Comparison of ENCODE assay signal across 8 cellular contexts in the genomic region with DNA sequence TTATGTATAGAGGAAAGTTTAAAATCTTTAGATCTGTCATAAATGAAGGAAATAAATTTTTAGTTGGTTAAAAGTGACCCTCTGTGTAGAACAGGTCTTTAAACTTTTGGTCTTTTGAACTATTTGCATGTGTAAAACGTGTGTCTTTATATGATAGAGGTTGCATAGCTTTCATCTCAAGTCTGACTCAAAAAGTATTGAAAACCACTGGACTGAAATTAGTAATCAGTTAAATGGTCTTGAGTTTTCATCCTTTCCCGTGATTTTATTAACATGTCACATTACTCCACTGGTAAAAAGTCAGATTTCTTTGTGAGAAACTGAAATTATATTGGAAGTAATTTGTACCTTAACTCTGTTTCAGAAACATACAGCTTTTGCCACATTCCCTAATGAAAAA. TPM values are rescaled to one million over a fixed set of nuclear protein-coding genes. Genes with fewer than 3 reads are reported as not detected.
DNase-seq lines count a peak whose midpoint lies in the region; FAIRE-seq and TF ChIP-seq lines count a peak whose summit lies in the region.
"Had no signal": no experiment of that assay in that cellular context is flagged by ENCODE, and none has a peak within 500 bp of the region (broad histone marks: within the 10 kb centered on the region; RNA-seq: fewer than 3 reads in every experiment).

No MANE protein-coding gene starts in this region.

- H3K4me1 ChIP-seq in PC-9 (replicated peaks; ENCODE audit: insufficient read depth) (peaks cover 26% of the 10 kb centered on the region), fibroblast of lung (ENCODE audit: control insufficient read depth, extremely low read depth, insufficient read depth, low read length) (no peaks in the 10 kb centered on the region), small intestine (ENCODE audit: control insufficient read depth in 2 of 2, insufficient read depth in 1 of 2, low read depth in 1 of 2, low read length in 1 of 2) (peaks cover 4 to 5% of the 10 kb centered on the region in 2 donors), colonic mucosa (no peaks in the 10 kb centered on the region)

- H3K27ac ChIP-seq in PC-9 (no peak overlapping the region), fibroblast of lung (ENCODE audit: insufficient read depth, low read length) (no peak overlapping the region), small intestine (ENCODE audit: low read depth in 1 of 2, low read length in 1 of 2) (no peak overlapping the region), colonic mucosa (no peak overlapping the region)

- H3K4me2 ChIP-seq in PC-9 = peak overlapping the region; percentile 92
- peak overlapping the region; percentile 88 for H3K4me2 ChIP-seq in fibroblast of lung (ENCODE audit: extremely low read depth, insufficient read depth, low read length)

- H3K9me2 ChIP-seq in PC-9 (ENCODE audit: insufficient read depth) = no peaks in the 10 kb centered on the region

- FAIRE-seq in small intestine (lab: Jason Lieb, UNC) = peak; percentile 10

- H3K36me3 ChIP-seq in H7 (replicated peaks; ENCODE audit: control insufficient read depth, insufficient read depth, low read length) (no peaks in the 10 kb centered on the region; the same call in 1 of the 2 replicates), PC-9 (ENCODE audit: low read depth) (peaks cover 24% of the 10 kb centered on the region), fibroblast of lung (ENCODE audit: control insufficient read depth, insufficient read depth, low read length) (no peaks in the 10 kb centered on the region), small intestine (ENCODE audit: control insufficient read depth in 2 of 2, insufficient read depth in 2 of 2, low read length in 2 of 2) (peaks cover 0 to 7% of the 10 kb centered on the region in 2 donors), colonic mucosa (no peaks in the 10 kb centered on the region)

- TF ChIP-seq CTCF in PC-9 (conservative IDR thresholded peaks at IDR 0.05) (no peak), fibroblast of lung (conservative IDR thresholded peaks at IDR 0.05 in 1 of 2, IDR thresholded peaks at IDR 0.05 in 1 of 2; ENCODE audit: low read depth in 1 of 2, low read length in 2 of 2) (no peak), colonic mucosa (IDR thresholded peaks at IDR 0.05) (no peak)

- H3K9me3 ChIP-seq in PC-9 (ENCODE audit: insufficient read depth, low read depth) (no peaks in the 10 kb centered on the region), fibroblast of lung (ENCODE audit: control insufficient read depth, insufficient read depth, low read depth, low read length) (no peaks in the 10 kb centered on the region), small intestine (ENCODE audit: control insufficient read depth, low read depth) (no peaks in the 10 kb centered on the region), colonic mucosa (no peaks in the 10 kb centered on the region)

- H3K9ac ChIP-seq in fibroblast of lung (ENCODE audit: insufficient read depth, low read length) (no peak overlapping the region), colonic mucosa (ENCODE audit: low read depth in 2 of 2, low read length in 2 of 2) (no peak overlapping the region)

- no peak overlapping the region for H2AFZ ChIP-seq in PC-9
- H2AFZ ChIP-seq in fibroblast of lung (ENCODE audit: low read length) = no peak overlapping the region

- no peak for DNase-seq in H7
- DNase-seq in PC-9 = no peak
- DNase-seq in fibroblast of lung (ENCODE audit: low read depth in 2 of 2) = no peak
- no peak for DNase-seq in small intestine
- no peak for DNase-seq in colonic mucosa
- DNase-seq in DMS153 (lab: John Stamatoyannopoulos, UW) = no peak
- no peak for DNase-seq in OCI-M2 (lab: John Stamatoyannopoulos, UW; ENCODE audit: unreplicated experiment)
- DNase-seq: midbrain had no signal

- peaks cover 57% of the 10 kb centered on the region for H3K79me2 ChIP-seq in PC-9 (ENCODE audit: low read depth)
- H3K79me2 ChIP-seq in fibroblast of lung (ENCODE audit: control insufficient read depth, insufficient read depth, low read length) = peaks cover 39% of the 10 kb centered on the region

- no TSS peak for BruUV-seq in PC-9 (replicated peaks; lab: Mats Ljungman, UMichigan)

- 11 to 45% (median 19%) methylated on average over 2 of the region's 2 CpGs for WGBS in small intestine, 3 donors

- H3K27me3 ChIP-seq in H7 (ENCODE audit: control insufficient read depth, insufficient read depth, low read length) (no peaks in the 10 kb centered on the region), PC-9 (ENCODE audit: insufficient read depth, low read depth) (no peaks in the 10 kb centered on the region), fibroblast of lung (ENCODE audit: control insufficient read depth, insufficient read depth, low read length) (no peaks in the 10 kb centered on the region), small intestine (ENCODE audit: control insufficient read depth in 2 of 2, insufficient read depth in 2 of 2, low read length in 2 of 2) (no peaks in the 10 kb centered on the region), colonic mucosa (no peaks in the 10 kb centered on the region)

- CTCF ChIA-PET in PC-9 (lab: Charles Lee) = no interaction called here

- POLR2A ChIA-PET in PC-9 (lab: Charles Lee; ENCODE audit: unreplicated experiment) = no interaction called here

- H4K20me1 ChIP-seq in PC-9 (ENCODE audit: insufficient read depth) = peaks cover 8% of the 10 kb centered on the region
- no peaks in the 10 kb centered on the region for H4K20me1 ChIP-seq in fibroblast of lung (ENCODE audit: control insufficient read depth, extremely low read depth, insufficient read depth, low read length)

- intact Hi-C loops in PC-9 (cut with micrococcal nuclease; ENCODE audit: unreplicated experiment) (no loop called here), colonic mucosa (cut with DNase I) (no loop called here)

- peaks cover 14% of the 10 kb centered on the region for H3F3A ChIP-seq in PC-9 (ENCODE audit: insufficient read depth, low read depth)

- peak overlapping the region; percentile 90; the same call in 1 of the 2 replicates for H3K4me3 ChIP-seq in H7 (ENCODE audit: insufficient read depth, low read depth, low read length)
- peak overlapping the region; percentile 91 for H3K4me3 ChIP-seq in PC-9
- peak overlapping the region in 3 of 4 experiments; percentile 80 to 99 (median 95) for H3K4me3 ChIP-seq in fibroblast of lung (replicated peaks in 1 of 4; ENCODE audit: control extremely low read depth in 1 of 4, insufficient read depth in 1 of 4, low read depth in 3 of 4, low read length in 4 of 4)
- H3K4me3 ChIP-seq in small intestine (ENCODE audit: low read depth in 1 of 2, low read length in 2 of 2) = no peak overlapping the region
- H3K4me3 ChIP-seq in colonic mucosa = no peak overlapping the region

RNA-seq across cellular contexts. Expression of a gene that starts 1.8 kb away (rescaled TPM):
- 16.0 and 22.8 TPM in 2 replicates for total RNA-seq in H7 (2014; rRNA removed; shearing (Covaris generic))
- total RNA-seq in PC-9 (2021) (13.4 and 17.0 TPM in 2 replicates), fibroblast of lung (4.6 and 5.6 TPM in 2 replicates), colonic mucosa (10 to 100 TPM; 18.8 to 19.0 TPM)
- polyA plus RNA-seq in fibroblast of lung (8.2 and 10.9 TPM in 2 replicates), small intestine (1 to 10 TPM; 3.1 to 7.7 (median 7.0) TPM)
- polyA plus RNA-seq in fibroblast of lung (2012) = 5.3 and 6.2 TPM in 2 replicates
- 3.7 and 4.8 TPM in 2 replicates for polyA minus RNA-seq in fibroblast of lung (ENCODE audit: low replicate concordance)

RNA-seq across cellular contexts. Expression of a gene that starts 44.1 kb away (rescaled TPM):
- 2.7 and 3.0 TPM in 2 replicates for total RNA-seq in H7 (2014; rRNA removed; shearing (Covaris generic))
- total RNA-seq in PC-9 (2021) = 0.11 and 0.95 TPM in 2 replicates
- 3.6 and 4.0 TPM in 2 replicates for total RNA-seq in fibroblast of lung
- 0.61 and 0.75 TPM in 2 replicates for polyA plus RNA-seq in fibroblast of lung
- 0.40 and 0.46 TPM in 2 replicates for polyA plus RNA-seq in fibroblast of lung (2012)
- polyA minus RNA-seq in fibroblast of lung (ENCODE audit: low replicate concordance) = 0.71 and 1.2 TPM in 2 replicates
- polyA plus RNA-seq in small intestine = 10 to 100 TPM in 2 of 3 donors, 1 to 10 TPM in 1; 5.7 to 33.3 (median 19.2) TPM
- 1 to 10 TPM; 6.6 to 8.5 TPM for total RNA-seq in colonic mucosa

Comparison
In these comparisons a context has a peak if more than half of its experiments do, and no peak if none do; other contexts are left out.
1. H3K4me3 ChIP-seq: peak in H7 (single experiment), PC-9 (single experiment) and fibroblast of lung (3 of 4); none in small intestine (0 of 2) and colonic mucosa (single experiment).